8 cellular contexts compared by ENCODE assay signal in the genomic region with DNA sequence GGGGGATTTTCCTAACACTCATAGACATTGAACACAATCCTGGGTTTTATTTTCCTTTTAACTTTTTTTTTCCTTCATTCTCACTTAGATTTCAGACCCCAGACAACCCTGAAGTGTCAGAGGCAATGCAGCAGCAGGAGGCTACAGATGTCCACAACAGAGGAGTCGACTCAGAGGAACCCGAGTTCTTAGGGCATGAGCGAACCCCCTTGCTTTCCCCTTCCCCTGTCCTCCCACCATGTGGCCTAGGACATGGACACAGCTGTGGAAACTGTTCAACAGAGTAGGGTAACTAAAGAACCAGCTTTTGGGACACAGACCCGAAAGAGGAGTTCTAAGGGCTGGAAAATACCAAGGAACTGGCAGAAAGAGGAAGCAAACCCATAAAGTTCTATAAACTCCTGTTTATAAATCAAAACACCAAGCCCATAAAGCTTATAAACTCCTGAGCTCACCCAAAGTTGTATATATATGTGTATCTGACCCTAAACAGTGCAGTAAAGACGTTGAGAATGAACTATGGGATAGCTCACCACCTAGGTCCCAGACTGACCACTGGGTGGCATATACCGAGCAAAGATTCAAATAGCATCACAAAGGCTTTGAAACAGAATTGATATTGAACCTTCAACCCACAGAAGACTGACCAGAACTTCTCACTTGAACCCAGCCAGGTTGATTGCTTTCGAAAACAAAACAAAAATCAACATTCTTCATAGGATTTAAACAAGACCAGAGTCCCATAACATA. TPM values are rescaled to one million over a fixed set of nuclear protein-coding genes. Genes with fewer than 3 reads are reported as not detected.
DNase-seq lines count a peak whose midpoint lies in the region; ATAC-seq and TF ChIP-seq lines count a peak whose summit lies in the region.

No MANE protein-coding gene starts in this region.

- H3K9me3 ChIP-seq in upper lobe of right lung, result no peaks in the 10 kb centered on the region

- H3K27ac ChIP-seq in upper lobe of right lung, result no peak overlapping the region

- ATAC-seq in upper lobe of right lung (peak; percentile 67), HG02884 (IDR thresholded peaks at IDR 0.05; ENCODE audit: unreplicated experiment) (no peak)

- DNase-seq in AG08395 (ENCODE audit: low spot score) (peak; percentile 51), HPDE6-E6E7 (ENCODE audit: extremely low spot score) (peak; percentile 46), astrocyte of the hippocampus (ENCODE audit: low read depth, low spot score) (peak; percentile 52), kidney epithelial cell (ENCODE audit: low read depth) (no peak), upper lobe of right lung (no peak), NCI-H226 (no peak), LoVo (ENCODE audit: low spot score) (no peak)

- H3K36me3 ChIP-seq in kidney epithelial cell (ENCODE audit: control insufficient read depth, insufficient read depth, low read length), result no peaks in the 10 kb centered on the region
- no peaks in the 10 kb centered on the region for H3K36me3 ChIP-seq in upper lobe of right lung

- intact Hi-C loops in upper lobe of right lung (cut with DNase I), result no loop called here

- H3K27me3 ChIP-seq in kidney epithelial cell (ENCODE audit: control insufficient read depth, insufficient read depth, low read length) (no peaks in the 10 kb centered on the region), upper lobe of right lung (no peaks in the 10 kb centered on the region)

- peaks cover 15% of the 10 kb centered on the region for H3K4me1 ChIP-seq in upper lobe of right lung

- H3K4me3 ChIP-seq in kidney epithelial cell (ENCODE audit: low read depth, low read length) (no peak overlapping the region), upper lobe of right lung (no peak overlapping the region)

- peak; percentile 54 for TF ChIP-seq CTCF in kidney epithelial cell (IDR thresholded peaks at IDR 0.05; ENCODE audit: insufficient read depth, low read length, poor library complexity, severe bottlenecking)
- peak; percentile 46 for TF ChIP-seq CTCF in upper lobe of right lung (IDR thresholded peaks at IDR 0.05)

RNA-seq across cellular contexts. Expression of a gene that starts 33.9 kb away (rescaled TPM):
- total RNA-seq in kidney epithelial cell, result 74.3 and 75.2 TPM in 2 replicates
- 58.0 TPM for total RNA-seq in upper lobe of right lung

RNA-seq across cellular contexts. Expression of a gene that starts 58.1 kb away (rescaled TPM):
- 244 and 292 TPM in 2 replicates for total RNA-seq in kidney epithelial cell
- 38.1 TPM for total RNA-seq in upper lobe of right lung

Comparison
In these comparisons a context has a peak if more than half of its experiments do, and no peak if none do; other contexts are left out.
1. DNase-seq: peak in AG08395 (single experiment), HPDE6-E6E7 (single experiment) and astrocyte of the hippocampus (single experiment); none in kidney epithelial cell (single experiment), upper lobe of right lung (single experiment), NCI-H226 (single experiment) and LoVo (single experiment).